In genomic region chr16:13139661-13140241, GRCh38 we compare ENCODE assay signal across 23 cellular contexts.
A peak's percentile ranks its signal among the peaks of the same experiment; 100 is the strongest.
DNase-seq lines count a peak whose midpoint lies in the region; ATAC-seq, FAIRE-seq and TF ChIP-seq lines count a peak whose summit lies in the region.
"Had no signal": no experiment of that assay in that cellular context is flagged by ENCODE, and none has a peak within 500 bp of the region (broad histone marks: within the 10 kb centered on the region; RNA-seq: fewer than 3 reads in every experiment).

No MANE protein-coding gene starts in this region.

- DNase-seq in RCC 7860 (ENCODE audit: low spot score) (peak; percentile 47), RWPE2 (ENCODE audit: low spot score) (no peak), renal cortical epithelial cell (ENCODE audit: low read depth) (peak; percentile 49), NCI-H1694 (lab: John Stamatoyannopoulos, UW) (no peak), T-helper 2 cell (no peak)
- no peak for DNase-seq in stimulated activated naive B cell treated with anti-CD40 and anti-IgM and Interleukin-4, amounts not matched to agents 10 μg/mL and 1 μg/mL and 100 μg/mL, for 72 hours
- DNase-seq: ACHN; Caco-2; CD4-positive, alpha-beta T cell; DMS153; DMS79; GDM1; H7; HFFc6; IMR-90 had no signal

- H3K9me3 Mint-ChIP-seq in stimulated activated naive B cell treated with anti-CD40 and anti-IgM and Interleukin-4, amounts not matched to agents 10 μg/mL and 1 μg/mL and 100 μg/mL, for 72 hours = peaks cover 8 to 9% of the 10 kb centered on the region in 2 donors
- H3K9me3 Mint-ChIP-seq: GM23338 had no signal

- ATAC-seq in RWPE2 (ENCODE audit: low read depth) (no peak), esophagus mucosa (peak; percentile 57)
- no peak for ATAC-seq in stimulated activated naive B cell treated with anti-CD40 and anti-IgM and Interleukin-4, amounts not matched to agents 10 μg/mL and 1 μg/mL and 100 μg/mL, for 72 hours (replicated peaks)
- ATAC-seq: GM23338, HCT116 had no signal

- H3K4me1 Mint-ChIP-seq in stimulated activated naive B cell treated with anti-CD40 and anti-IgM and Interleukin-4, amounts not matched to agents 10 μg/mL and 1 μg/mL and 100 μg/mL, for 72 hours = no peaks in the 10 kb centered on the region

- TF ChIP-seq CTCF in RWPE2 (IDR thresholded peaks at IDR 0.05; ENCODE audit: poor library complexity, severe bottlenecking) = no peak

- H3K27ac ChIP-seq in RWPE2 (ENCODE audit: poor library complexity, severe bottlenecking) = peak overlapping the region; percentile 31
- H3K27ac ChIP-seq: C4-2B, HL-60 had no signal

- no peaks in the 10 kb centered on the region for H3K27me3 ChIP-seq in RWPE2 (ENCODE audit: insufficient read depth, poor library complexity, severe bottlenecking)

- peaks cover 3% of the 10 kb centered on the region for H3K4me1 ChIP-seq in RWPE2 (ENCODE audit: insufficient read depth, poor library complexity, severe bottlenecking)
- H3K4me1 ChIP-seq: Caco-2 had no signal

- no peaks in the 10 kb centered on the region for H3K36me3 ChIP-seq in RWPE2 (ENCODE audit: low read depth)

- H3K27me3 Mint-ChIP-seq in stimulated activated naive B cell treated with anti-CD40 and anti-IgM and Interleukin-4, amounts not matched to agents 10 μg/mL and 1 μg/mL and 100 μg/mL, for 72 hours = no peaks in the 10 kb centered on the region
- H3K27me3 Mint-ChIP-seq: CD4-positive, alpha-beta T cell had no signal

- peak; percentile 45 for FAIRE-seq in RCC 7860 (lab: Jason Lieb, UNC)
- FAIRE-seq: A204.1, GM12892, GM18507 had no signal

- H3K4me3 ChIP-seq in RWPE2 (ENCODE audit: severe bottlenecking) = no peak overlapping the region
- H3K4me3 ChIP-seq: GM23338 had no signal

- no peaks in the 10 kb centered on the region for H3K36me3 Mint-ChIP-seq in stimulated activated naive B cell treated with anti-CD40 and anti-IgM and Interleukin-4, amounts not matched to agents 10 μg/mL and 1 μg/mL and 100 μg/mL, for 72 hours

- no peak overlapping the region for H3K4me3 Mint-ChIP-seq in stimulated activated naive B cell treated with anti-CD40 and anti-IgM and Interleukin-4, amounts not matched to agents 10 μg/mL and 1 μg/mL and 100 μg/mL, for 72 hours
- H3K4me3 Mint-ChIP-seq: CD4-positive, alpha-beta T cell; GM23338; HFFc6 had no signal

- H3K9me3 ChIP-seq in RWPE2 (ENCODE audit: severe bottlenecking) = no peaks in the 10 kb centered on the region
- H3K9me3 ChIP-seq: Caco-2 had no signal

- no peak overlapping the region for H3K27ac Mint-ChIP-seq in stimulated activated naive B cell treated with anti-CD40 and anti-IgM and Interleukin-4, amounts not matched to agents 10 μg/mL and 1 μg/mL and 100 μg/mL, for 72 hours
- H3K27ac Mint-ChIP-seq: CD4-positive, alpha-beta T cell; GM23338; HFFc6 had no signal

Comparison
In these comparisons a context has a peak if more than half of its experiments do, and no peak if none do; other contexts are left out.
1. DNase-seq: peak in RCC 7860 (single experiment) and renal cortical epithelial cell (single experiment); none in RWPE2 (single experiment), stimulated activated naive B cell treated with anti-CD40 and anti-IgM and Interleukin-4, amounts not matched to agents 10 μg/mL and 1 μg/mL and 100 μg/mL, for 72 hours (single experiment), NCI-H1694 (single experiment) and T-helper 2 cell (0 of 5).